Comparison of ENCODE assay signal across 25 cellular contexts in the genomic region with DNA sequence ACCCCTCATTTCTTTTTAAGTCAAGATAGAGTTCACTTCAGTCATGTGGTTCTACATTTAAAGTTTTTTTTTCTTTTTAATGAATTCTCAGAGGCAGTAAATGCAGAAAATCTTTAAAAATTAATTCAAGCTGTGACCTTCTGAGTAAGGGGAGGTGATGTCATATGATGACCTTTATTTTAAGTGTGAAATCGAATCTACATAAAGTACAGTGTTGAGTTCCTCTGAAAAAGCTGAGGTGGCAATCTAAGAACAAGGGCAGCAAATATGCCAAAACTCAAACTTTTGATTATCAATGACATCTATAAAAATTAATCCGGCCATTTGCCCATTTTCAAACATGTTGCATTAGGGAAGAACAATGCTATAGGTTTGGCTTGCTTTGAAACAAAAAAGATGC.
"Had no signal": no experiment of that assay in that cellular context is flagged by ENCODE, and none has a peak within 500 bp of the region (broad histone marks: within the 10 kb centered on the region; RNA-seq: fewer than 3 reads in every experiment).

No MANE protein-coding gene starts in this region.

- H3K4me2 ChIP-seq: smooth muscle cell had no signal

- DNase-seq: activated CD4-positive, alpha-beta memory T cell treated with anti-CD3 and anti-CD28 coated beads, Interleukin-2, amount 10 ng/mL, durations not matched to agents 7 days and 5 days; activated CD4-positive, alpha-beta T cell treated with anti-CD3 and anti-CD28 coated beads for 48 hours; activated CD4-positive, CD25-positive, alpha-beta regulatory T cell; activated effector memory CD4-positive, alpha-beta T cell treated with anti-CD3 and anti-CD28 coated beads, Interleukin-2, amount 50 U/mL, for 16 hours; activated naive CD4-positive, alpha-beta T cell treated with anti-CD3 and anti-CD28 coated beads, Interleukin-2, amount 10 ng/mL, durations not matched to agents 7 days and 5 days; activated T-cell treated with anti-CD3 and anti-CD28 coated beads, Interleukin-2, amount 50 U/mL, for 4 hours; aorta; central memory CD4-positive, alpha-beta T cell; dermis blood vessel endothelial cell; effector CD8-positive, alpha-beta T cell; head of caudate nucleus; islet precursor cell; lower lobe of right lung; naive B cell; sigmoid colon; stimulated activated CD4-positive, alpha-beta T cell treated with anti-CD3 and anti-CD28 coated beads, Interleukin-15, amount 100 ng/mL, for 24 hours; stimulated activated CD8-positive, alpha-beta memory T cell treated with anti-CD3 and anti-CD28 coated beads, Interleukin-4, amount 100 ng/mL, for 48 hours; stimulated activated naive CD4-positive, alpha-beta T cell; substantia nigra; SW 1271; T-helper 17 cell had no signal

- H3K27ac ChIP-seq: lower lobe of right lung, SK-N-MC had no signal

- H3K27me3 ChIP-seq: gastroesophageal sphincter, sigmoid colon, tibial nerve had no signal

- ATAC-seq: activated T-cell treated with anti-CD3 and anti-CD28 coated beads, Interleukin-2, amount 50 U/mL, for 4 hours; lower lobe of right lung; T-helper 17 cell had no signal

- H3K4me1 ChIP-seq: lower lobe of right lung had no signal

- H3K9me3 ChIP-seq: gastroesophageal sphincter, lower lobe of right lung, sigmoid colon, tibial nerve had no signal

- H3K36me3 ChIP-seq: gastroesophageal sphincter, lower lobe of right lung, sigmoid colon, tibial nerve had no signal

- H3K4me3 ChIP-seq: gastroesophageal sphincter, lower lobe of right lung, sigmoid colon, SK-N-MC, smooth muscle cell, tibial nerve had no signal
